Comparison of ENCODE assay signal across 9 cellular contexts in genomic region chr15:89367485-89368451, GRCh38. TPM values are rescaled to one million over a fixed set of nuclear protein-coding genes. Genes with fewer than 3 reads are reported as not detected.
DNase-seq lines count a peak whose midpoint lies in the region; ATAC-seq and TF ChIP-seq lines count a peak whose summit lies in the region.
"Had no signal": no experiment of that assay in that cellular context is flagged by ENCODE, and none has a peak within 500 bp of the region (broad histone marks: within the 10 kb centered on the region; RNA-seq: fewer than 3 reads in every experiment).

No MANE protein-coding gene starts in this region.

- no peaks in the 10 kb centered on the region for H3K36me3 Mint-ChIP-seq in type B pancreatic cell

- H3K27me3 Mint-ChIP-seq in type B pancreatic cell = peaks cover 93% of the 10 kb centered on the region

- no peaks in the 10 kb centered on the region for H3K4me1 Mint-ChIP-seq in type B pancreatic cell (ENCODE audit: unreplicated experiment)

- H3K4me3 Mint-ChIP-seq in type B pancreatic cell = peak overlapping the region; percentile 61
- H3K4me3 Mint-ChIP-seq: T-helper 1 cell treated with Interleukin-12 subunit alpha and Interleukin-12 subunit beta and Interleukin-4 antibody, amounts not matched to agents 30 μg/mL and 1 μg/mL, for 36 hours had no signal

- peaks cover 25% of the 10 kb centered on the region for H3K4me1 ChIP-seq in left ventricle myocardium inferior
- no peaks in the 10 kb centered on the region for H3K4me1 ChIP-seq in RWPE2 (ENCODE audit: insufficient read depth, poor library complexity, severe bottlenecking)

- DNase-seq in left ventricle myocardium inferior (no peak), Right ventricle myocardium superior (no peak), RWPE2 (ENCODE audit: low spot score) (peak; percentile 86), hepatic stellate cell (ENCODE audit: low spot score) (peak; percentile 38), type B pancreatic cell (ENCODE audit: extremely low spot score, unreplicated experiment) (no peak), GF-D8 (lab: John Stamatoyannopoulos, UW) (no peak), putamen (ENCODE audit: low spot score) (no peak)
- DNase-seq in NK-92 treated with Interleukin-12 subunit alpha and Interleukin-12 subunit beta, amount 100 ng/mL, for 24 hours (lab: John Stamatoyannopoulos, UW) = no peak

- no peaks in the 10 kb centered on the region for H3K9me3 Mint-ChIP-seq in type B pancreatic cell
- H3K9me3 Mint-ChIP-seq: T-helper 1 cell treated with Interleukin-12 subunit alpha and Interleukin-12 subunit beta and Interleukin-4 antibody, amounts not matched to agents 30 μg/mL and 1 μg/mL, for 36 hours had no signal

- H3K27me3 ChIP-seq in left ventricle myocardium inferior (ENCODE audit: low read depth) (peaks cover 100% of the 10 kb centered on the region), RWPE2 (ENCODE audit: insufficient read depth, poor library complexity, severe bottlenecking) (peaks cover 96% of the 10 kb centered on the region)

- no peak overlapping the region for H3K27ac Mint-ChIP-seq in type B pancreatic cell

- no peaks in the 10 kb centered on the region for H3K36me3 ChIP-seq in left ventricle myocardium inferior
- no peaks in the 10 kb centered on the region for H3K36me3 ChIP-seq in RWPE2 (ENCODE audit: low read depth)

- H3K27ac ChIP-seq in left ventricle myocardium inferior (replicated peaks) = no peak overlapping the region
- no peak overlapping the region for H3K27ac ChIP-seq in RWPE2 (ENCODE audit: poor library complexity, severe bottlenecking)

- ATAC-seq in Right ventricle myocardium superior (ENCODE audit: poor library complexity) (no peak), RWPE2 (ENCODE audit: low read depth) (peak; percentile 73)

- intact Hi-C loops in left ventricle myocardium inferior (cut with micrococcal nuclease) = no loop called here
- intact Hi-C loops in Right ventricle myocardium superior (cut with DNase I) = no loop called here

- no peaks in the 10 kb centered on the region for H3K9me3 ChIP-seq in left ventricle myocardium inferior (replicated peaks)
- H3K9me3 ChIP-seq in RWPE2 (ENCODE audit: severe bottlenecking) = no peaks in the 10 kb centered on the region

- H3K4me3 ChIP-seq in left ventricle myocardium inferior (peak overlapping the region; percentile 41), RWPE2 (ENCODE audit: severe bottlenecking) (peak overlapping the region; percentile 34)

- TF ChIP-seq CTCF in left ventricle myocardium inferior (IDR thresholded peaks at IDR 0.05; ENCODE audit: borderline replicate concordance) = no peak
- no peak for TF ChIP-seq CTCF in RWPE2 (IDR thresholded peaks at IDR 0.05; ENCODE audit: poor library complexity, severe bottlenecking)
- TF ChIP-seq CTCF in type B pancreatic cell (conservative IDR thresholded peaks at IDR 0.05) = no peak

RNA-seq across cellular contexts. Expression of gene POLG, which starts 33.1 kb away (rescaled TPM):
- total RNA-seq in left ventricle myocardium inferior = 31.1 TPM
- total RNA-seq in Right ventricle myocardium superior = 36.9 TPM
- total RNA-seq in type B pancreatic cell (ENCODE audit: low replicate concordance) = 55.0 and 59.0 TPM in 2 replicates

Comparison
In these comparisons a context has a peak if more than half of its experiments do, and no peak if none do; other contexts are left out.
1. DNase-seq: peak in RWPE2 (single experiment) and hepatic stellate cell (single experiment); none in left ventricle myocardium inferior (single experiment), Right ventricle myocardium superior (single experiment), type B pancreatic cell (single experiment), GF-D8 (single experiment), putamen (single experiment) and NK-92 treated with Interleukin-12 subunit alpha and Interleukin-12 subunit beta, amount 100 ng/mL, for 24 hours (single experiment).